9 cellular contexts compared by ENCODE assay signal in genomic region chr18:48475635-48476549, GRCh38.
A peak's percentile ranks its signal among the peaks of the same experiment; 100 is the strongest.
DNase-seq lines count a peak whose midpoint lies in the region; ATAC-seq and TF ChIP-seq lines count a peak whose summit lies in the region.
"Had no signal": no experiment of that assay in that cellular context is flagged by ENCODE, and none has a peak within 500 bp of the region (broad histone marks: within the 10 kb centered on the region; RNA-seq: fewer than 3 reads in every experiment).

No MANE protein-coding gene starts in this region.

- peak; percentile 74 for TF ChIP-seq CTCF in activated CD8-positive, alpha-beta T cell treated with anti-CD3 and anti-CD28 coated beads for 36 hours (IDR thresholded peaks at IDR 0.05)

- peak; percentile 44 for DNase-seq in activated CD4-positive, alpha-beta T cell treated with anti-CD3 and anti-CD28 coated beads for 36 hours
- no peak for DNase-seq in activated CD4-positive, alpha-beta T cell treated with anti-CD3 and anti-CD28 coated beads, Interleukin-2, amount 50 U/mL, for 1 hour
- DNase-seq in NCI-H524 (lab: John Stamatoyannopoulos, UW) (peak; percentile 71 to 76), foreskin melanocyte (peak; percentile 52), non-pigmented ciliary epithelial cell (ENCODE audit: low read depth) (peak; percentile 55)
- peak; percentile 29 for DNase-seq in activated CD8-positive, alpha-beta T cell treated with anti-CD3 and anti-CD28 coated beads for 36 hours

- H3K36me3 Mint-ChIP-seq in activated CD4-positive, alpha-beta T cell treated with anti-CD3 and anti-CD28 coated beads for 36 hours (ENCODE audit: low read depth), result no peaks in the 10 kb centered on the region
- no peaks in the 10 kb centered on the region for H3K36me3 Mint-ChIP-seq in activated CD8-positive, alpha-beta T cell treated with anti-CD3 and anti-CD28 coated beads for 36 hours (ENCODE audit: low read depth)

- ATAC-seq in activated CD4-positive, alpha-beta T cell treated with anti-CD3 and anti-CD28 coated beads for 36 hours, result peak; percentile 68
- ATAC-seq in HG03520 (IDR thresholded peaks at IDR 0.05; ENCODE audit: unreplicated experiment) (peak; percentile 48), GM19467 (IDR thresholded peaks at IDR 0.05; ENCODE audit: unreplicated experiment) (no peak)
- peak; percentile 51 for ATAC-seq in activated CD8-positive, alpha-beta T cell treated with anti-CD3 and anti-CD28 coated beads for 36 hours

- intact Hi-C loops in activated CD4-positive, alpha-beta T cell treated with anti-CD3 and anti-CD28 coated beads for 36 hours (cut with DNase I, micrococcal nuclease), result loop anchor here (1.0 kb wide), 1 partner anchor 188 kb away; no protein-coding TSS in a partner anchor
- intact Hi-C loops in activated CD8-positive, alpha-beta T cell treated with anti-CD3 and anti-CD28 coated beads for 36 hours (cut with micrococcal nuclease), result loop anchor here (2.0 kb wide), 1 partner anchor 189 kb away; no protein-coding TSS in a partner anchor

- H3K27me3 Mint-ChIP-seq in activated CD4-positive, alpha-beta T cell treated with anti-CD3 and anti-CD28 coated beads for 36 hours, result peaks cover 22% of the 10 kb centered on the region
- H3K27me3 Mint-ChIP-seq in activated CD8-positive, alpha-beta T cell treated with anti-CD3 and anti-CD28 coated beads for 36 hours, result peaks cover 23% of the 10 kb centered on the region

- no peaks in the 10 kb centered on the region for H3K9me3 Mint-ChIP-seq in activated CD4-positive, alpha-beta T cell treated with anti-CD3 and anti-CD28 coated beads for 36 hours (ENCODE audit: low read depth)
- no peaks in the 10 kb centered on the region for H3K9me3 Mint-ChIP-seq in activated CD8-positive, alpha-beta T cell treated with anti-CD3 and anti-CD28 coated beads for 36 hours

- POLR2A ChIA-PET in activated CD4-positive, alpha-beta T cell treated with anti-CD3 and anti-CD28 coated beads for 36 hours (lab: Charles Lee), result no interaction called here
- POLR2A ChIA-PET in activated CD8-positive, alpha-beta T cell treated with anti-CD3 and anti-CD28 coated beads for 36 hours (lab: Charles Lee), result interaction anchor here (0.6 kb wide), 1 partner anchor 1761 kb away, joined by 3 read pairs; no protein-coding TSS in a partner anchor

- CTCF ChIA-PET in activated CD4-positive, alpha-beta T cell treated with anti-CD3 and anti-CD28 coated beads for 36 hours (lab: Charles Lee), result interaction anchor here (0.5 to 1.7 kb wide), 19 partner anchors 10 to 1270 kb away, joined by 3 to 7 read pairs (median 3); no protein-coding TSS in a partner anchor
- CTCF ChIA-PET in activated CD8-positive, alpha-beta T cell treated with anti-CD3 and anti-CD28 coated beads for 36 hours (lab: Charles Lee), result interaction anchor here (0.7 to 2.9 kb wide), 16 partner anchors 9 to 1068 kb away, joined by 3 to 16 read pairs (median 3); no protein-coding TSS in a partner anchor

- no peak overlapping the region for H3K4me3 Mint-ChIP-seq in activated CD4-positive, alpha-beta T cell treated with anti-CD3 and anti-CD28 coated beads for 36 hours
- no peak overlapping the region for H3K4me3 Mint-ChIP-seq in activated CD8-positive, alpha-beta T cell treated with anti-CD3 and anti-CD28 coated beads for 36 hours
- H3K4me3 Mint-ChIP-seq: dendritic cell treated with granulocyte-macrophage colony-stimulating factor and Interleukin-4, amounts not matched to agents 40 ng/mL and 50 ng/mL, for 4 days had no signal

- H3K4me1 Mint-ChIP-seq in activated CD4-positive, alpha-beta T cell treated with anti-CD3 and anti-CD28 coated beads for 36 hours, result no peaks in the 10 kb centered on the region
- H3K4me1 Mint-ChIP-seq in activated CD8-positive, alpha-beta T cell treated with anti-CD3 and anti-CD28 coated beads for 36 hours (ENCODE audit: low read depth), result no peaks in the 10 kb centered on the region

- no peak overlapping the region for H3K27ac Mint-ChIP-seq in activated CD4-positive, alpha-beta T cell treated with anti-CD3 and anti-CD28 coated beads for 36 hours
- H3K27ac Mint-ChIP-seq in activated CD8-positive, alpha-beta T cell treated with anti-CD3 and anti-CD28 coated beads for 36 hours, result no peak overlapping the region
- H3K27ac Mint-ChIP-seq: dendritic cell treated with granulocyte-macrophage colony-stimulating factor and Interleukin-4, amounts not matched to agents 40 ng/mL and 50 ng/mL, for 4 days had no signal
